In the genomic region with DNA sequence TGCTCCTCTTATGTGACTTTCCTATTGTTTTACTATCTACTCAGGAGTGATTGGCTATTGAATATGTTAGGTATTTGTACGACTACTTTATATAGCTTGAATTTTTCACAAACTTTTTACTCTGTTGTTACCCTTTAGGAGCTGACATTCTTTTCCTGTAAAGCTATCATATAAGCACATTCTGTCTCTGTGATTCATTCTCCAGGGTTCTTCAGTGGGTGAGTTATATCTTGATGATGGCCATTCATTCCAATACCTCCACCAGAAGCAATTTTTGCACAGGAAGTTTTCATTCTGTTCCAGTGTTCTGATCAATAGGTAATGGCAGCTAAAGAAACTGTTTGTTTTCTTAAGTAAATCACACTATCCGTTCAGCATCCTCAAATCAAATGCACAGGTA, we compare ENCODE assay signal across 30 cellular contexts. TPM values are rescaled to one million over a fixed set of nuclear protein-coding genes. Genes with fewer than 3 reads are reported as not detected.
DNase-seq lines count a peak whose midpoint lies in the region; ATAC-seq, FAIRE-seq and TF ChIP-seq lines count a peak whose summit lies in the region.
"Had no signal": no experiment of that assay in that cellular context is flagged by ENCODE, and none has a peak within 500 bp of the region (broad histone marks: within the 10 kb centered on the region; RNA-seq: fewer than 3 reads in every experiment).

No MANE protein-coding gene starts in this region.

- H3K4me1 ChIP-seq in mesodermal cell (ENCODE audit: control insufficient read depth, insufficient read depth, low read length, poor library complexity, severe bottlenecking) (peaks cover 12% of the 10 kb centered on the region), lower lobe of right lung (no peaks in the 10 kb centered on the region), esophagus squamous epithelium (no peaks in the 10 kb centered on the region)

- H3K27me3 ChIP-seq in lower lobe of right lung (ENCODE audit: low read depth) (no peaks in the 10 kb centered on the region), esophagus squamous epithelium (no peaks in the 10 kb centered on the region)
- H3K27me3 ChIP-seq: gastrocnemius medialis, MG63, ovary, testis had no signal

- DNase-seq in EH (ENCODE audit: low read depth), result peak; percentile 76
- DNase-seq in RCC 7860 (ENCODE audit: low spot score), result peak; percentile 22
- peak; percentile 76 for DNase-seq in choroid plexus epithelial cell (ENCODE audit: low read depth)
- no peak for DNase-seq in lower lobe of right lung
- DNase-seq in DMS 273 treated with DMSO at 0.1 percent for 48 hours (lab: John Stamatoyannopoulos, UW), result no peak
- DNase-seq in esophagus squamous epithelium (lab: John Stamatoyannopoulos, UW), result no peak
- DNase-seq: activated CD4-positive, alpha-beta T cell treated with anti-CD3 and anti-CD28 coated beads for 1 hour; activated naive CD4-positive, alpha-beta T cell treated with anti-CD3 and anti-CD28 coated beads, Interleukin-2, amount 50 U/mL, for 16 hours; activated T-cell treated with anti-CD3 and anti-CD28 coated beads, Interleukin-2, amount 50 U/mL, for 48 hours; aorta; cerebellar nuclear complex; DND-41; gastrocnemius medialis; KBM-7; left ventricle myocardium superior; MG63; natural killer cell; NCI-H446; ovary; retina; SIG-M5; stimulated activated CD4-positive, alpha-beta T cell treated with anti-CD3 and anti-CD28 coated beads, Interleukin-4, amount 100 ng/mL, for 24 hours; stimulated activated naive CD4-positive, alpha-beta T cell; testis had no signal

- no peak for TF ChIP-seq CTCF in choroid plexus epithelial cell (conservative IDR thresholded peaks at IDR 0.05; ENCODE audit: low read depth, low read length)
- TF ChIP-seq CTCF in lower lobe of right lung (IDR thresholded peaks at IDR 0.05), result no peak
- no peak for TF ChIP-seq CTCF in esophagus squamous epithelium (IDR thresholded peaks at IDR 0.05)

- TF ChIP-seq POLR2A in esophagus squamous epithelium (IDR thresholded peaks at IDR 0.05), result no peak

- no peak for FAIRE-seq in RCC 7860 (lab: Jason Lieb, UNC)
- FAIRE-seq: GM12892, islet of Langerhans, urothelium cell line had no signal

- H3K9me3 ChIP-seq in mesodermal cell (ENCODE audit: control insufficient read depth, low read length) (no peaks in the 10 kb centered on the region), lower lobe of right lung (no peaks in the 10 kb centered on the region), esophagus squamous epithelium (no peaks in the 10 kb centered on the region)
- H3K9me3 ChIP-seq: gastrocnemius medialis, MG63, ovary, testis had no signal

- H3K36me3 ChIP-seq in mesodermal cell (ENCODE audit: control insufficient read depth, insufficient read depth, low read length) (peaks cover 9% of the 10 kb centered on the region), lower lobe of right lung (peaks cover 99% of the 10 kb centered on the region), esophagus squamous epithelium (peaks cover 0 to 100% (median 8%) of the 10 kb centered on the region in 3 donors)
- H3K36me3 ChIP-seq: MG63, ovary had no signal

- H3K27ac ChIP-seq in mesodermal cell (ENCODE audit: low read depth, low read length, severe bottlenecking) (peak overlapping the region; percentile 37), lower lobe of right lung (no peak overlapping the region), esophagus squamous epithelium (no peak overlapping the region)
- H3K27ac ChIP-seq: C4-2B, gastrocnemius medialis, ovary, testis had no signal

- ATAC-seq in GM21515 (IDR thresholded peaks at IDR 0.05; ENCODE audit: unreplicated experiment) (no peak), lower lobe of right lung (no peak)
- ATAC-seq: gastrocnemius medialis, left ventricle myocardium superior, natural killer cell had no signal

- no CpG with 5 or more reads among the region's 2 CpGs for WGBS in mesodermal cell (ENCODE audit: insufficient coverage in 2 of 2), 2 experiments
- 80 to 83% methylated on average over 2 of the region's 2 CpGs for WGBS in esophagus squamous epithelium, 2 donors

- H3K4me3 ChIP-seq in choroid plexus epithelial cell (ENCODE audit: low read depth, low read length) (no peak overlapping the region), mesodermal cell (ENCODE audit: extremely low read depth, insufficient read depth, low read length, poor library complexity, severe bottlenecking) (no peak overlapping the region), lower lobe of right lung (no peak overlapping the region), esophagus squamous epithelium (no peak overlapping the region)
- H3K4me3 ChIP-seq: gastrocnemius medialis, MG63, ovary, testis had no signal

- intact Hi-C loops in lower lobe of right lung (cut with DNase I), result no loop called here
- intact Hi-C loops in esophagus squamous epithelium (cut with DNase I), result no loop called here

RNA-seq across cellular contexts. Expression of a gene that starts 10.1 kb away (rescaled TPM):
- 3.1 TPM for polyA plus RNA-seq in mesodermal cell (2013, experiment 1 of 2)
- polyA plus RNA-seq in mesodermal cell (2013, experiment 2 of 2), result 2.3 TPM
- total RNA-seq in lower lobe of right lung (47.2 TPM), esophagus squamous epithelium (1 to 10 TPM in 3 of 4 donors, under 1 TPM in 1; 0.82 to 8.8 (median 5.8) TPM)

Comparison
In these comparisons a context has a peak if more than half of its experiments do, and no peak if none do; other contexts are left out.
1. DNase-seq: peak in EH (single experiment), RCC 7860 (single experiment) and choroid plexus epithelial cell (single experiment); none in lower lobe of right lung (single experiment), DMS 273 treated with DMSO at 0.1 percent for 48 hours (single experiment) and esophagus squamous epithelium (single experiment).